In the genomic region with DNA sequence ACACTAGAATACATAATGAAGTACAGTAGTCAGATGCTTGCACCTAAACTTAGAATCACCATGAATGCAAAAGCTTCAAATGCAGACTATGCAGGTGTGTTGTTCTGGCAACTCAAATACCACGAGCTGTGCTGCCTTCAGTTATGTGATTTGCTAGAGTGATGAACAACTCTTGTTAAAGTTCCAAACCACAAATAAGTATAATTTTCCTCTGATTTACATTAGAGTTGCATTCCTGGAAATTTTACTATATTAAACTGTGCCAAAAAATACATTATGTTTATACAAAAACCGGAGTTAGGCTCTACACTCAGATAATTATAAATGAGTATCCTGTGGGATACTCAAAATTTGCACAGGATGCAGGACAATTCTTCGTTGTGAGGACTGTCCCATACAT, we compare ENCODE assay signal across 34 cellular contexts. TPM values are rescaled to one million over a fixed set of nuclear protein-coding genes. Genes with fewer than 3 reads are reported as not detected.
"Had no signal": no experiment of that assay in that cellular context is flagged by ENCODE, and none has a peak within 500 bp of the region (broad histone marks: within the 10 kb centered on the region; RNA-seq: fewer than 3 reads in every experiment).

No MANE protein-coding gene starts in this region.

- ATAC-seq: activated CD4-positive, alpha-beta T cell treated with anti-CD3 and anti-CD28 coated beads for 36 hours; activated CD8-positive, alpha-beta memory T cell treated with anti-CD3 and anti-CD28 coated beads, Interleukin-2, amount 10 ng/mL, durations not matched to agents 7 days and 5 days; activated CD8-positive, alpha-beta T cell treated with anti-CD3 and anti-CD28 coated beads, Interleukin-2, amount 10 ng/mL, durations not matched to agents 7 days and 5 days; activated naive CD8-positive, alpha-beta T cell treated with anti-CD3 and anti-CD28 coated beads, Interleukin-2, amount 50 U/mL, for 24 hours; body of pancreas; effector memory CD8-positive, alpha-beta T cell; foreskin keratinocyte; gastrocnemius medialis; heart left ventricle had no signal

- H3K4me1 ChIP-seq: foreskin keratinocyte had no signal

- H3K36me3 ChIP-seq: adrenal gland, ascending aorta, esophagus squamous epithelium, gastrocnemius medialis had no signal

- H3K27ac ChIP-seq: adrenal gland, ascending aorta, body of pancreas, esophagus squamous epithelium, foreskin keratinocyte, gastrocnemius medialis, heart left ventricle had no signal

- H3K4me3 ChIP-seq: adrenal gland, ascending aorta, body of pancreas, esophagus squamous epithelium, gastrocnemius medialis, heart left ventricle had no signal

- H3K9me3 ChIP-seq: adrenal gland, ascending aorta, body of pancreas, esophagus squamous epithelium, gastrocnemius medialis, heart left ventricle had no signal

- H3K27me3 ChIP-seq: adrenal gland, ascending aorta, body of pancreas, esophagus squamous epithelium, foreskin keratinocyte, gastrocnemius medialis, heart left ventricle had no signal

- DNase-seq: activated CD4-positive, alpha-beta memory T cell treated with anti-CD3 and anti-CD28 coated beads for 36 hours; activated CD4-positive, alpha-beta T cell treated with anti-CD3 and anti-CD28 coated beads for 36 hours; activated CD4-positive, alpha-beta T cell treated with anti-CD3 and anti-CD28 coated beads, Interleukin-2, amount 10 ng/mL, durations not matched to agents 24 days and 14 days; activated CD4-positive, CD25-positive, alpha-beta regulatory T cell; activated CD4-positive, CD25-positive, alpha-beta regulatory T cell treated with anti-CD3 and anti-CD28 coated beads, Interleukin-2, amount 50 U/mL, for 72 hours; activated CD8-positive, alpha-beta memory T cell treated with anti-CD3 and anti-CD28 coated beads, Interleukin-2, amount 10 ng/mL, durations not matched to agents 7 days and 5 days; activated CD8-positive, alpha-beta memory T cell treated with anti-CD3 and anti-CD28 coated beads, Interleukin-2, amount 50 U/mL, for 4 hours; activated CD8-positive, alpha-beta T cell treated with anti-CD3 and anti-CD28 coated beads, Interleukin-2, amount 10 ng/mL, durations not matched to agents 7 days and 5 days; activated effector memory CD4-positive, alpha-beta T cell treated with anti-CD3 and anti-CD28 coated beads, Interleukin-2, amount 50 U/mL, for 16 hours; activated naive CD4-positive, alpha-beta T cell treated with anti-CD3 and anti-CD28 coated beads for 36 hours; activated naive CD8-positive, alpha-beta T cell treated with anti-CD3 and anti-CD28 coated beads for 36 hours; activated naive CD8-positive, alpha-beta T cell treated with anti-CD3 and anti-CD28 coated beads, Interleukin-2, amount 50 U/mL, for 24 hours; activated T-cell treated with anti-CD3 and anti-CD28 coated beads, Interleukin-2, amount 50 U/mL, for 1 hour; activated T-cell treated with anti-CD3 and anti-CD28 coated beads, Interleukin-2, amount 50 U/mL, for 48 hours; adrenal gland; amygdala; body of pancreas; caudate nucleus; cortex of kidney; dermis blood vessel endothelial cell; effector CD4-positive, alpha-beta T cell; effector memory CD8-positive, alpha-beta T cell; erythroblast; esophagus squamous epithelium; foreskin keratinocyte; gastrocnemius medialis; glutamatergic neuron; heart left ventricle; hypothalamus; T-helper 2 cell had no signal

RNA-seq across cellular contexts. Expression of a gene that starts 56.1 kb away (rescaled TPM):
- total RNA-seq: activated CD4-positive, alpha-beta memory T cell treated with anti-CD3 and anti-CD28 coated beads for 36 hours; activated CD4-positive, alpha-beta T cell treated with anti-CD3 and anti-CD28 coated beads for 36 hours; activated CD4-positive, alpha-beta T cell treated with anti-CD3 and anti-CD28 coated beads, Interleukin-2, amount 10 ng/mL, durations not matched to agents 24 days and 14 days; activated CD8-positive, alpha-beta memory T cell treated with anti-CD3 and anti-CD28 coated beads for 36 hours; activated CD8-positive, alpha-beta memory T cell treated with anti-CD3 and anti-CD28 coated beads, Interleukin-2, amount 10 ng/mL, durations not matched to agents 7 days and 5 days; activated CD8-positive, alpha-beta T cell treated with anti-CD3 and anti-CD28 coated beads, Interleukin-2, amount 10 ng/mL, durations not matched to agents 7 days and 5 days; activated naive CD4-positive, alpha-beta T cell treated with anti-CD3 and anti-CD28 coated beads for 36 hours; activated naive CD8-positive, alpha-beta T cell treated with anti-CD3 and anti-CD28 coated beads for 36 hours; activated T-helper 1 cell treated with anti-CD3 and anti-CD28 coated beads, Interleukin-12 subunit alpha, Interleukin-12 subunit beta, Interleukin-2, Interleukin-4 antibody, amounts not matched to agents 30 ng/mL and 10 ng/mL and 1 ng/mL, durations not matched to agents 14 hours and 24 hours and 36 hours; activated T-helper 2 cell treated with anti-CD3 and anti-CD28 coated beads, Interferon-gamma antibody, Interleukin-2, Interleukin-4, amounts not matched to agents 10 μg/mL and 5 μg/mL and 100 μg/mL, durations not matched to agents 14 hours and 24 hours and 36 hours; dermis blood vessel endothelial cell had no signal
